ENCODE assay signal across 1 cellular context in genomic region chr17:74373838-74374606, GRCh38.
TF ChIP-seq lines count a peak whose summit lies in the region.

No MANE protein-coding gene starts in this region.

TF ChIP-seq in HepG2, 621 proteins besides CTCF, POLR2A, EP300 and RAD21 (continued from another document and continues in another):
- TF ChIP-seq, protein P1, sequence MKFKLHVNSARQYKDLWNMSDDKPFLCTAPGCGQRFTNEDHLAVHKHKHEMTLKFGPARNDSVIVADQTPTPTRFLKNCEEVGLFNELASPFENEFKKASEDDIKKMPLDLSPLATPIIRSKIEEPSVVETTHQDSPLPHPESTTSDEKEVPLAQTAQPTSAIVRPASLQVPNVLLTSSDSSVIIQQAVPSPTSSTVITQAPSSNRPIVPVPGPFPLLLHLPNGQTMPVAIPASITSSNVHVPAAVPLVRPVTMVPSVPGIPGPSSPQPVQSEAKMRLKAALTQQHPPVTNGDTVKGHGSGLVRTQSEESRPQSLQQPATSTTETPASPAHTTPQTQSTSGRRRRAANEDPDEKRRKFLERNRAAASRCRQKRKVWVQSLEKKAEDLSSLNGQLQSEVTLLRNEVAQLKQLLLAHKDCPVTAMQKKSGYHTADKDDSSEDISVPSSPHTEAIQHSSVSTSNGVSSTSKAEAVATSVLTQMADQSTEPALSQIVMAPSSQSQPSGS (CRISPR knock-in tag; IDR thresholded peaks at IDR 0.05): peak; percentile 100
- no peak for TF ChIP-seq SMARCC2 (IDR thresholded peaks at IDR 0.05)
- peak; percentile 98 for TF ChIP-seq HNF4A (CRISPR knock-in tag; IDR thresholded peaks at IDR 0.05)
- TF ChIP-seq SKI (IDR thresholded peaks at IDR 0.05; ENCODE audit: partially characterized antibody): peak; percentile 66
- TF ChIP-seq ZNF441 (CRISPR knock-in tag; IDR thresholded peaks at IDR 0.05; ENCODE audit: borderline replicate concordance): peak; percentile 29; the same call in 1 of the 2 replicates
- TF ChIP-seq NAIF1 (CRISPR knock-in tag; IDR thresholded peaks at IDR 0.05; ENCODE audit: borderline replicate concordance): no peak
- TF ChIP-seq HMG20A (CRISPR knock-in tag; IDR thresholded peaks at IDR 0.05; ENCODE audit: borderline replicate concordance): peak; percentile 89; the same call in 1 of the 2 replicates
- TF ChIP-seq KLF11 (CRISPR knock-in tag; IDR thresholded peaks at IDR 0.05): no peak
- peak; percentile 43; the same call in 1 of the 2 replicates for TF ChIP-seq TOPORS (CRISPR knock-in tag; IDR thresholded peaks at IDR 0.05)
- no peak for TF ChIP-seq ZFP36L2 (CRISPR knock-in tag; IDR thresholded peaks at IDR 0.05)
- no peak for TF ChIP-seq ZBTB34 (CRISPR knock-in tag; IDR thresholded peaks at IDR 0.05)
- TF ChIP-seq RNF219 (CRISPR knock-in tag; IDR thresholded peaks at IDR 0.05): no peak
- no peak for TF ChIP-seq THAP8 (CRISPR knock-in tag; IDR thresholded peaks at IDR 0.05; ENCODE audit: borderline replicate concordance)
- TF ChIP-seq HDAC6 (IDR thresholded peaks at IDR 0.05; ENCODE audit: low read depth, low read length): no peak
- no peak for TF ChIP-seq HCFC1 (IDR thresholded peaks at IDR 0.05; ENCODE audit: low read depth, low read length)
- TF ChIP-seq TCF12 (IDR thresholded peaks at IDR 0.05): no peak
- TF ChIP-seq TCF12 (CRISPR knock-in tag; IDR thresholded peaks at IDR 0.05): peak; percentile 35; the same call in 1 of the 2 replicates
- TF ChIP-seq ZNF331 (CRISPR knock-in tag; IDR thresholded peaks at IDR 0.05): peak; percentile 96
- TF ChIP-seq ZNF850 (CRISPR knock-in tag; conservative IDR thresholded peaks at IDR 0.05): no peak
- TF ChIP-seq HNRNPUL1 (IDR thresholded peaks at IDR 0.05; ENCODE audit: low read depth, low read length): no peak
- TF ChIP-seq SOX5 (CRISPR knock-in tag; IDR thresholded peaks at IDR 0.05; ENCODE audit: borderline replicate concordance): peak; percentile 75
- TF ChIP-seq, protein P2, sequence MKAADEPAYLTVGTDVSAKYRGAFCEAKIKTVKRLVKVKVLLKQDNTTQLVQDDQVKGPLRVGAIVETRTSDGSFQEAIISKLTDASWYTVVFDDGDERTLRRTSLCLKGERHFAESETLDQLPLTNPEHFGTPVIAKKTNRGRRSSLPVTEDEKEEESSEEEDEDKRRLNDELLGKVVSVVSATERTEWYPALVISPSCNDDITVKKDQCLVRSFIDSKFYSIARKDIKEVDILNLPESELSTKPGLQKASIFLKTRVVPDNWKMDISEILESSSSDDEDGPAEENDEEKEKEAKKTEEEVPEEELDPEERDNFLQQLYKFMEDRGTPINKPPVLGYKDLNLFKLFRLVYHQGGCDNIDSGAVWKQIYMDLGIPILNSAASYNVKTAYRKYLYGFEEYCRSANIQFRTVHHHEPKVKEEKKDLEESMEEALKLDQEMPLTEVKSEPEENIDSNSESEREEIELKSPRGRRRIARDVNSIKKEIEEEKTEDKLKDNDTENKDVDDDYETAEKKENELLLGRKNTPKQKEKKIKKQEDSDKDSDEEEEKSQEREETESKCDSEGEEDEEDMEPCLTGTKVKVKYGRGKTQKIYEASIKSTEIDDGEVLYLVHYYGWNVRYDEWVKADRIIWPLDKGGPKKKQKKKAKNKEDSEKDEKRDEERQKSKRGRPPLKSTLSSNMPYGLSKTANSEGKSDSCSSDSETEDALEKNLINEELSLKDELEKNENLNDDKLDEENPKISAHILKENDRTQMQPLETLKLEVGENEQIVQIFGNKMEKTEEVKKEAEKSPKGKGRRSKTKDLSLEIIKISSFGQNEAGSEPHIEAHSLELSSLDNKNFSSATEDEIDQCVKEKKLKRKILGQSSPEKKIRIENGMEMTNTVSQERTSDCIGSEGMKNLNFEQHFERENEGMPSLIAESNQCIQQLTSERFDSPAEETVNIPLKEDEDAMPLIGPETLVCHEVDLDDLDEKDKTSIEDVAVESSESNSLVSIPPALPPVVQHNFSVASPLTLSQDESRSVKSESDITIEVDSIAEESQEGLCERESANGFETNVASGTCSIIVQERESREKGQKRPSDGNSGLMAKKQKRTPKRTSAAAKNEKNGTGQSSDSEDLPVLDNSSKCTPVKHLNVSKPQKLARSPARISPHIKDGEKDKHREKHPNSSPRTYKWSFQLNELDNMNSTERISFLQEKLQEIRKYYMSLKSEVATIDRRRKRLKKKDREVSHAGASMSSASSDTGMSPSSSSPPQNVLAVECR (CRISPR knock-in tag; IDR thresholded peaks at IDR 0.05; ENCODE audit: borderline replicate concordance): peak; percentile 85; the same call in 1 of the 2 replicates
- 0 out of 2 replicates have a peak, but pooled peaks have one; percentile 52 for TF ChIP-seq KMT2A (CRISPR knock-in tag; IDR thresholded peaks at IDR 0.05)
- TF ChIP-seq NKX3-1 (CRISPR knock-in tag; IDR thresholded peaks at IDR 0.05): no peak
- TF ChIP-seq ZBTB3 (CRISPR knock-in tag; IDR thresholded peaks at IDR 0.05; ENCODE audit: borderline replicate concordance, low read depth): no peak
- TF ChIP-seq, protein P3, sequence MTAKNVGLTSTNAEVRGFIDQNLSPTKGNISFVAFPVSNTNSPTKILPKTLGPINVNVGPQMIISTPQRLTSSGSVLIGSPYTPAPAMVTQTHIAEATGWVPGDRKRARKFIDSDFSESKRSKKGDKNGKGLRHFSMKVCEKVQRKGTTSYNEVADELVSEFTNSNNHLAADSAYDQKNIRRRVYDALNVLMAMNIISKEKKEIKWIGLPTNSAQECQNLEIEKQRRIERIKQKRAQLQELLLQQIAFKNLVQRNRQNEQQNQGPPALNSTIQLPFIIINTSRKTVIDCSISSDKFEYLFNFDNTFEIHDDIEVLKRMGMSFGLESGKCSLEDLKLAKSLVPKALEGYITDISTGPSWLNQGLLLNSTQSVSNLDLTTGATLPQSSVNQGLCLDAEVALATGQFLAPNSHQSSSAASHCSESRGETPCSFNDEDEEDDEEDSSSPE (CRISPR knock-in tag; IDR thresholded peaks at IDR 0.05): 0 out of 2 replicates have a peak, but pooled peaks have one; percentile 20
- TF ChIP-seq MAFF (IDR thresholded peaks at IDR 0.05; ENCODE audit: low read depth, low read length): peak; percentile 42; the same call in 1 of the 2 replicates
- peak; percentile 70; the same call in 1 of the 2 replicates for TF ChIP-seq ZNF670 (CRISPR knock-in tag; IDR thresholded peaks at IDR 0.05; ENCODE audit: borderline replicate concordance)
- TF ChIP-seq DBP (CRISPR knock-in tag; IDR thresholded peaks at IDR 0.05; ENCODE audit: not compliant biosample characterization): no peak
- no peak for TF ChIP-seq ATF5 (CRISPR knock-in tag; IDR thresholded peaks at IDR 0.05; ENCODE audit: low read depth)
- TF ChIP-seq NCOA1 (CRISPR knock-in tag; IDR thresholded peaks at IDR 0.05): peak; percentile 33; the same call in 1 of the 2 replicates
- TF ChIP-seq SRY (CRISPR knock-in tag; IDR thresholded peaks at IDR 0.05): no peak
- TF ChIP-seq ZNF18 (CRISPR knock-in tag; IDR thresholded peaks at IDR 0.05; ENCODE audit: insufficient replicate concordance): no peak
- peak; percentile 90 for TF ChIP-seq IRF2 (CRISPR knock-in tag; IDR thresholded peaks at IDR 0.05)
- no peak for TF ChIP-seq ZNF83 (CRISPR knock-in tag; IDR thresholded peaks at IDR 0.05; ENCODE audit: borderline replicate concordance)
- TF ChIP-seq TFE3 (CRISPR knock-in tag; IDR thresholded peaks at IDR 0.05): 0 out of 2 replicates have a peak, but pooled peaks have one; percentile 26
- no peak for TF ChIP-seq ZNF3 (CRISPR knock-in tag; IDR thresholded peaks at IDR 0.05)
- TF ChIP-seq, protein P4, sequence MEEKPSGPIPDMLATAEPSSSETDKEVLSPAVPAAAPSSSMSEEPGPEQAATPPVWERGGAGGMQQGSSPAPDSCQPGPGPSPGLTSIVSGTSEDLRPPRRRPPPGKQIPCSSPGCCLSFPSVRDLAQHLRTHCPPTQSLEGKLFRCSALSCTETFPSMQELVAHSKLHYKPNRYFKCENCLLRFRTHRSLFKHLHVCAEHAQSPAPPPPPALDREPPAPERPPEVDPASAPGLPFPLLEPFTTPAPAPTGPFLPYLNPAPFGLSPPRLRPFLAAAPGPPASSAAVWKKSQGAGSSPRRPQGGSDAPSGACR (CRISPR knock-in tag; IDR thresholded peaks at IDR 0.05): peak; percentile 93
- TF ChIP-seq, protein P5, sequence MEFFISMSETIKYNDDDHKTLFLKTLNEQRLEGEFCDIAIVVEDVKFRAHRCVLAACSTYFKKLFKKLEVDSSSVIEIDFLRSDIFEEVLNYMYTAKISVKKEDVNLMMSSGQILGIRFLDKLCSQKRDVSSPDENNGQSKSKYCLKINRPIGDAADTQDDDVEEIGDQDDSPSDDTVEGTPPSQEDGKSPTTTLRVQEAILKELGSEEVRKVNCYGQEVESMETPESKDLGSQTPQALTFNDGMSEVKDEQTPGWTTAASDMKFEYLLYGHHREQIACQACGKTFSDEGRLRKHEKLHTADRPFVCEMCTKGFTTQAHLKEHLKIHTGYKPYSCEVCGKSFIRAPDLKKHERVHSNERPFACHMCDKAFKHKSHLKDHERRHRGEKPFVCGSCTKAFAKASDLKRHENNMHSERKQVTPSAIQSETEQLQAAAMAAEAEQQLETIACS (CRISPR knock-in tag; IDR thresholded peaks at IDR 0.05): no peak
- peak; percentile 71; the same call in 1 of the 2 replicates for TF ChIP-seq ZNF143 (CRISPR knock-in tag; IDR thresholded peaks at IDR 0.05)
- TF ChIP-seq ZNF790 (CRISPR knock-in tag; IDR thresholded peaks at IDR 0.05; ENCODE audit: borderline replicate concordance): no peak
- TF ChIP-seq FOXK1 (CRISPR knock-in tag; IDR thresholded peaks at IDR 0.05; ENCODE audit: borderline replicate concordance, low read depth): peak; percentile 73; the same call in 1 of the 2 replicates
- TF ChIP-seq JUN (CRISPR knock-in tag; IDR thresholded peaks at IDR 0.05): peak; percentile 99
- no peak for TF ChIP-seq NBN (conservative IDR thresholded peaks at IDR 0.05)
- no peak for TF ChIP-seq ZNF678 (CRISPR knock-in tag; IDR thresholded peaks at IDR 0.05)
- TF ChIP-seq ESRRA (CRISPR knock-in tag; IDR thresholded peaks at IDR 0.05; ENCODE audit: low read depth): peak; percentile 46; the same call in 1 of the 2 replicates
- TF ChIP-seq RBFOX2 (IDR thresholded peaks at IDR 0.05; ENCODE audit: low read depth, low read length): no peak
